In genomic region chr14:78767436-78767835, GRCh38 we compare ENCODE assay signal across 20 cellular contexts.
"Had no signal": no experiment of that assay in that cellular context is flagged by ENCODE, and none has a peak within 500 bp of the region (broad histone marks: within the 10 kb centered on the region; RNA-seq: fewer than 3 reads in every experiment).

No MANE protein-coding gene starts in this region.

- H3K27ac ChIP-seq: hepatocyte, lower lobe of right lung, neural progenitor cell, spleen, thoracic aorta had no signal

- H3K36me3 ChIP-seq: lower lobe of right lung, neural progenitor cell, spleen, thoracic aorta had no signal

- ATAC-seq: activated CD4-positive, alpha-beta T cell treated with anti-CD3 and anti-CD28 coated beads for 36 hours; left lobe of liver; lower lobe of right lung; naive thymus-derived CD8-positive, alpha-beta T cell had no signal

- H3K79me2 ChIP-seq: hepatocyte had no signal

- H3K4me1 ChIP-seq: lower lobe of right lung, spleen had no signal

- H3K4me2 ChIP-seq: hepatocyte, neural progenitor cell had no signal

- H3K9me3 ChIP-seq: lower lobe of right lung, spleen, thoracic aorta had no signal

- DNase-seq: activated B cell treated with CpG ODN at 0.5 μM for 24 hours; activated CD4-positive, alpha-beta T cell treated with anti-CD3 and anti-CD28 coated beads for 36 hours; activated CD4-positive, alpha-beta T cell treated with anti-CD3 and anti-CD28 coated beads, Interleukin-2, amount 50 U/mL, for 4 hours; activated naive CD4-positive, alpha-beta T cell treated with Interleukin-2 at 50 U/mL for 16 hours; activated naive CD8-positive, alpha-beta T cell treated with anti-CD3 and anti-CD28 coated beads for 36 hours; activated T-cell treated with anti-CD3 and anti-CD28 coated beads, Interleukin-2, amount 50 U/mL, for 48 hours; amygdala; glutamatergic neuron; immature natural killer cell; lower lobe of right lung; naive thymus-derived CD8-positive, alpha-beta T cell; spleen; stimulated activated CD4-positive, alpha-beta T cell treated with anti-CD3 and anti-CD28 coated beads, Interleukin-4, amount 100 ng/mL, for 1 hour; stimulated activated naive CD4-positive, alpha-beta T cell; T-helper 1 cell; T-helper 9 cell had no signal

- H3K4me3 ChIP-seq: hepatocyte, lower lobe of right lung, neural progenitor cell, spleen, thoracic aorta had no signal

- H3K27me3 ChIP-seq: hepatocyte, neural progenitor cell, spleen had no signal

- H2AFZ ChIP-seq: hepatocyte, neural progenitor cell had no signal
